Comparison of ENCODE assay signal across 29 cellular contexts in genomic region chr13:99898421-99898820, GRCh38.
"Had no signal": no experiment of that assay in that cellular context is flagged by ENCODE, and none has a peak within 500 bp of the region (broad histone marks: within the 10 kb centered on the region; RNA-seq: fewer than 3 reads in every experiment).

No MANE protein-coding gene starts in this region.

- H3K4me3 ChIP-seq: adrenal gland, breast epithelium, SJSA1 had no signal

- DNase-seq: activated CD4-positive, alpha-beta T cell treated with anti-CD3 and anti-CD28 coated beads for 4 hours; activated CD4-positive, alpha-beta T cell treated with anti-CD3 and anti-CD28 coated beads, Interleukin-2, amount 50 U/mL, for 4 hours; activated CD8-positive, alpha-beta memory T cell treated with anti-CD3 and anti-CD28 coated beads, Interleukin-2, amount 50 U/mL, for 48 hours; activated CD8-positive, alpha-beta T cell treated with anti-CD3 and anti-CD28 coated beads, Interleukin-2, amount 10 ng/mL, durations not matched to agents 7 days and 5 days; activated naive CD4-positive, alpha-beta T cell treated with anti-CD3 and anti-CD28 coated beads, Interleukin-2, amount 50 U/mL, for 16 hours; activated naive CD8-positive, alpha-beta T cell treated with anti-CD3 and anti-CD28 coated beads, Interleukin-2, amount 10 ng/mL, durations not matched to agents 7 days and 5 days; activated T-cell treated with anti-CD3 and anti-CD28 coated beads, Interleukin-2, amount 50 U/mL, for 1 hour; adrenal gland; central memory CD4-positive, alpha-beta T cell; IMR-90; KBM-7; NCI-H1092; NCI-H1417; NCI-H1694; NCI-H2029; NCI-H2107; NCI-H2171 treated with DMSO at 0.1 percent for 48 hours; NCI-H226; NCI-H526; NCI-H774; NK-92 treated with Interleukin-12 subunit alpha and Interleukin-12 subunit beta, amount 100 ng/mL, for 24 hours; OCI-M1; Right ventricle myocardium superior; T-helper 2 cell; T1000 had no signal

- H3K9me3 Mint-ChIP-seq: activated naive CD8-positive, alpha-beta T cell treated with anti-CD3 and anti-CD28 coated beads, Interleukin-2, amount 10 ng/mL, durations not matched to agents 7 days and 5 days had no signal

- H3K36me3 Mint-ChIP-seq: activated naive CD8-positive, alpha-beta T cell treated with anti-CD3 and anti-CD28 coated beads, Interleukin-2, amount 10 ng/mL, durations not matched to agents 7 days and 5 days had no signal

- H3K36me3 ChIP-seq: adrenal gland, breast epithelium, SJSA1 had no signal

- H3K27ac ChIP-seq: adrenal gland, breast epithelium, RWPE1, SJSA1, VCaP had no signal

- H3K9me3 ChIP-seq: adrenal gland, breast epithelium had no signal

- H3K27ac Mint-ChIP-seq: activated CD8-positive, alpha-beta T cell treated with anti-CD3 and anti-CD28 coated beads, Interleukin-2, amount 10 ng/mL, durations not matched to agents 7 days and 5 days; activated naive CD8-positive, alpha-beta T cell treated with anti-CD3 and anti-CD28 coated beads, Interleukin-2, amount 10 ng/mL, durations not matched to agents 7 days and 5 days had no signal

- H3K4me3 Mint-ChIP-seq: activated CD8-positive, alpha-beta T cell treated with anti-CD3 and anti-CD28 coated beads, Interleukin-2, amount 10 ng/mL, durations not matched to agents 7 days and 5 days; activated naive CD8-positive, alpha-beta T cell treated with anti-CD3 and anti-CD28 coated beads, Interleukin-2, amount 10 ng/mL, durations not matched to agents 7 days and 5 days had no signal
